ENCODE assay signal across 8 cellular contexts in genomic region chrX:3713225-3713936, GRCh38. TPM values are rescaled to one million over a fixed set of nuclear protein-coding genes. Genes with fewer than 3 reads are reported as not detected.
DNase-seq lines count a peak whose midpoint lies in the region; ATAC-seq and TF ChIP-seq lines count a peak whose summit lies in the region.

Gene PRKX, minus strand, starts transcription at chrX:3713649. Its CDS starts 396 bp downstream, at chrX:3713253.

- H3K36me3 ChIP-seq in esophagus squamous epithelium: no peaks in the 10 kb centered on the region
- H3K36me3 ChIP-seq in stomach: no peaks in the 10 kb centered on the region

- peaks cover 3% of the 10 kb centered on the region for H3K27me3 Mint-ChIP-seq in nephron (ENCODE audit: low read depth)

- H3K27me3 ChIP-seq in esophagus squamous epithelium: no peaks in the 10 kb centered on the region
- peaks cover 0 to 14% (median 0%) of the 10 kb centered on the region in 3 donors for H3K27me3 ChIP-seq in stomach

- TF ChIP-seq POLR2A in esophagus squamous epithelium (IDR thresholded peaks at IDR 0.05): peak in 1 of 4 donors; percentile 62
- TF ChIP-seq POLR2A in stomach (IDR thresholded peaks at IDR 0.05): no peak

- ATAC-seq in HG02981 (IDR thresholded peaks at IDR 0.05; ENCODE audit: unreplicated experiment): peak; percentile 71

- DNase-seq in SIG-M5 treated with dmso at 0.1 percent for 504 hours (lab: John Stamatoyannopoulos, UW; ENCODE audit: unreplicated experiment) (peak; percentile 56), SIG-M5 (lab: John Stamatoyannopoulos, UW) (no peak), NCI-H69 (lab: John Stamatoyannopoulos, UW) (peak; percentile 80), activated T-cell treated with anti-CD3 and anti-CD28 coated beads for 4 hours (peak; percentile 51), esophagus squamous epithelium (lab: John Stamatoyannopoulos, UW) (peak; percentile 11), stomach (peak; percentile 63)

- H3K4me3 Mint-ChIP-seq in nephron: peak within 1 kb of the TSS; percentile 92 to 96 (median 96)

- H3K4me3 ChIP-seq in esophagus squamous epithelium (peak within 1 kb of the TSS; percentile 69 to 95 (median 80)), stomach (peak within 1 kb of the TSS; percentile 64 to 81 (median 74))

- H3K4me1 ChIP-seq in esophagus squamous epithelium (peaks cover 0 to 31% (median 13%) of the 10 kb centered on the region in 3 donors), stomach (peaks cover 0 to 23% (median 8%) of the 10 kb centered on the region in 4 donors)

- intact Hi-C loops in esophagus squamous epithelium (cut with DNase I): no loop called here
- intact Hi-C loops in stomach (cut with DNase I; ENCODE audit: low total_unique reads): no loop called here

- H3K36me3 Mint-ChIP-seq in nephron (ENCODE audit: low read depth): no peaks in the 10 kb centered on the region

- no CpG with 5 or more reads among the region's 97 CpGs for WGBS in esophagus squamous epithelium, 2 donors
- 0 to 1% (median 1%) methylated on average over 21 to 64 of the region's 97 CpGs; no CpG with 5 or more reads in 1 of the 5 donors for WGBS in stomach, 5 donors

- peaks cover 14% of the 10 kb centered on the region for H3K4me1 Mint-ChIP-seq in nephron

- no peak for TF ChIP-seq CTCF in esophagus squamous epithelium (IDR thresholded peaks at IDR 0.05)
- no peak for TF ChIP-seq CTCF in nephron (IDR thresholded peaks at IDR 0.05; ENCODE audit: unreplicated experiment in 3 of 3)
- TF ChIP-seq CTCF in stomach (IDR thresholded peaks at IDR 0.05): no peak

- no peak for TF ChIP-seq EP300 in stomach (IDR thresholded peaks at IDR 0.05)

- H3K27ac ChIP-seq in esophagus squamous epithelium (peak within 1 kb of the TSS; percentile 89 to 92 (median 91)), stomach (peak within 1 kb of the TSS; percentile 68 to 86 (median 80))

- no peaks in the 10 kb centered on the region for H3K9me3 Mint-ChIP-seq in nephron

- peak within 1 kb of the TSS; percentile 21 to 82 (median 74) for H3K27ac Mint-ChIP-seq in nephron

- H3K9me3 ChIP-seq in esophagus squamous epithelium: no peaks in the 10 kb centered on the region
- H3K9me3 ChIP-seq in stomach: no peaks in the 10 kb centered on the region

RNA-seq across cellular contexts. Expression of gene PRKX, which starts in this region (rescaled TPM):
- total RNA-seq in esophagus squamous epithelium: 10 to 100 TPM; 27.8 to 56.0 (median 34.5) TPM
- 10 to 100 TPM in 2 of 5 donors, 1 to 10 TPM in 3; 8.6 to 56.5 (median 9.9) TPM for total RNA-seq in stomach
- polyA plus RNA-seq in stomach: 1 to 10 TPM; 2.4 to 4.3 (median 3.0) TPM
